Comparison of ENCODE assay signal across 8 cellular contexts in genomic region chr14:30375280-30375892, GRCh38.
A peak's percentile ranks its signal among the peaks of the same experiment; 100 is the strongest.
DNase-seq lines count a peak whose midpoint lies in the region; TF ChIP-seq lines count a peak whose summit lies in the region.

No MANE protein-coding gene starts in this region.

- TF ChIP-seq CTCF in SU-DHL-6 (IDR thresholded peaks at IDR 0.05; ENCODE audit: insufficient read depth, low read length, poor library complexity, severe bottlenecking), result peak; percentile 90

- H3K36me3 ChIP-seq in SU-DHL-6 (ENCODE audit: low read length), result no peaks in the 10 kb centered on the region

- H3K9me2 ChIP-seq in SU-DHL-6 (replicated peaks; ENCODE audit: insufficient read depth, low read length), result no peaks in the 10 kb centered on the region

- H3F3A ChIP-seq in SU-DHL-6 (ENCODE audit: insufficient read depth), result no peaks in the 10 kb centered on the region

- POLR2A ChIA-PET in HEK293T (lab: Yijun Ruan, JAX), result no interaction called here

- no peak overlapping the region for H3K4me2 ChIP-seq in SU-DHL-6 (ENCODE audit: low read depth, low read length, poor library complexity, severe bottlenecking)

- H3K27ac ChIP-seq in SU-DHL-6 (ENCODE audit: low read depth, low read length), result no peak overlapping the region

- no peak overlapping the region for H3K4me3 ChIP-seq in SU-DHL-6 (ENCODE audit: insufficient read depth, low read length, poor library complexity, severe bottlenecking)

- H4K20me1 ChIP-seq in SU-DHL-6 (ENCODE audit: low read depth, low read length), result no peaks in the 10 kb centered on the region

- CTCF ChIA-PET in HEK293T (lab: Yijun Ruan, JAX), result interaction anchor here (0.6 to 2.1 kb wide), 4 partner anchors 12 to 146 kb away, joined by 3 to 5 read pairs (median 4); no protein-coding TSS in a partner anchor

- no peaks in the 10 kb centered on the region for H3K79me2 ChIP-seq in SU-DHL-6 (ENCODE audit: insufficient read depth, low read length)

- H3K9ac ChIP-seq in SU-DHL-6 (ENCODE audit: low read length), result no peak overlapping the region

- H3K9me3 ChIP-seq in SU-DHL-6 (ENCODE audit: insufficient read depth, low read length), result no peaks in the 10 kb centered on the region

- H2AFZ ChIP-seq in SU-DHL-6 (ENCODE audit: low read depth, low read length, severe bottlenecking), result no peak overlapping the region

- no peaks in the 10 kb centered on the region for H3K27me3 ChIP-seq in SU-DHL-6 (ENCODE audit: low read length)

- peak; percentile 27 for DNase-seq in NCI-H2107 treated with DMSO at 0.1 percent for 48 hours (lab: John Stamatoyannopoulos, UW; ENCODE audit: unreplicated experiment)
- DNase-seq in NCI-H2107 (lab: John Stamatoyannopoulos, UW), result no peak
- DNase-seq in HEK293T (ENCODE audit: extremely low spot score), result peak; percentile 57
- DNase-seq in M059J (ENCODE audit: low read depth), result peak; percentile 40
- DNase-seq in amniotic stem cell (lab: John Stamatoyannopoulos, UW), result peak; percentile 15
- DNase-seq in iPS DF 19.7 (ENCODE audit: low read depth, low spot score), result peak; percentile 17
- peak; percentile 68 for DNase-seq in stimulated activated CD4-positive, alpha-beta T cell treated with anti-CD3 and anti-CD28 coated beads, Interleukin-1b, Interleukin-23, amount 100 ng/mL, for 48 hours

TF ChIP-seq in HEK293T, 16 proteins besides CTCF, POLR2A, EP300 and RAD21:
- TF ChIP-seq SP1 (IDR thresholded peaks at IDR 0.05) (no peak), PKNOX1 (IDR thresholded peaks at IDR 0.05) (0 out of 2 replicates have a peak, but pooled peaks have one; percentile 12)
